In genomic region chr1:92340154-92340553, GRCh38 we compare ENCODE assay signal across 2 cellular contexts.
TF ChIP-seq lines count a peak whose summit lies in the region.

No MANE protein-coding gene starts in this region.

TF ChIP-seq in liver, 16 proteins besides CTCF, POLR2A, EP300 and RAD21:
- no peak for TF ChIP-seq ZBTB33 (IDR thresholded peaks at IDR 0.05)
- TF ChIP-seq ATF3 (IDR thresholded peaks at IDR 0.05): peak; percentile 19
- TF ChIP-seq HNF4A (conservative IDR thresholded peaks at IDR 0.05): peak in 1 of 2 donors; percentile 8

TF ChIP-seq in HepG2, 621 proteins besides CTCF, POLR2A, EP300 and RAD21 (continued from another document):
- TF ChIP-seq GLMP (CRISPR knock-in tag; IDR thresholded peaks at IDR 0.05; ENCODE audit: borderline replicate concordance) (no peak), FOXA1 (IDR thresholded peaks at IDR 0.05) (no peak), FOXA1 (CRISPR knock-in tag; IDR thresholded peaks at IDR 0.05) (no peak), GABPA (IDR thresholded peaks at IDR 0.05; ENCODE audit: low read depth, low read length) (no peak), GABPA (CRISPR knock-in tag; IDR thresholded peaks at IDR 0.05; ENCODE audit: low read depth) (no peak), NR2C2 (CRISPR knock-in tag; IDR thresholded peaks at IDR 0.05; ENCODE audit: borderline replicate concordance) (no peak), CEBPG (CRISPR knock-in tag; IDR thresholded peaks at IDR 0.05) (no peak), ZBTB10 (CRISPR knock-in tag; IDR thresholded peaks at IDR 0.05; ENCODE audit: borderline replicate concordance) (no peak), SSRP1 (CRISPR knock-in tag; IDR thresholded peaks at IDR 0.05) (no peak), BHLHE40 (IDR thresholded peaks at IDR 0.05; ENCODE audit: low read length) (no peak), ZNF468 (CRISPR knock-in tag; IDR thresholded peaks at IDR 0.05) (no peak), ZNF329 (CRISPR knock-in tag; IDR thresholded peaks at IDR 0.05; ENCODE audit: low read depth) (no peak), KLF6 (CRISPR knock-in tag; IDR thresholded peaks at IDR 0.05) (no peak), FOXO4 (CRISPR knock-in tag; conservative IDR thresholded peaks at IDR 0.05) (no peak), RFX5 (IDR thresholded peaks at IDR 0.05; ENCODE audit: low read depth, low read length) (no peak), MXD1 (CRISPR knock-in tag; IDR thresholded peaks at IDR 0.05) (no peak), ZNF318 (CRISPR knock-in tag; IDR thresholded peaks at IDR 0.05) (no peak), ZNF572 (CRISPR knock-in tag; IDR thresholded peaks at IDR 0.05) (no peak)
